ENCODE assay signal across 1 cellular context in the genomic region with DNA sequence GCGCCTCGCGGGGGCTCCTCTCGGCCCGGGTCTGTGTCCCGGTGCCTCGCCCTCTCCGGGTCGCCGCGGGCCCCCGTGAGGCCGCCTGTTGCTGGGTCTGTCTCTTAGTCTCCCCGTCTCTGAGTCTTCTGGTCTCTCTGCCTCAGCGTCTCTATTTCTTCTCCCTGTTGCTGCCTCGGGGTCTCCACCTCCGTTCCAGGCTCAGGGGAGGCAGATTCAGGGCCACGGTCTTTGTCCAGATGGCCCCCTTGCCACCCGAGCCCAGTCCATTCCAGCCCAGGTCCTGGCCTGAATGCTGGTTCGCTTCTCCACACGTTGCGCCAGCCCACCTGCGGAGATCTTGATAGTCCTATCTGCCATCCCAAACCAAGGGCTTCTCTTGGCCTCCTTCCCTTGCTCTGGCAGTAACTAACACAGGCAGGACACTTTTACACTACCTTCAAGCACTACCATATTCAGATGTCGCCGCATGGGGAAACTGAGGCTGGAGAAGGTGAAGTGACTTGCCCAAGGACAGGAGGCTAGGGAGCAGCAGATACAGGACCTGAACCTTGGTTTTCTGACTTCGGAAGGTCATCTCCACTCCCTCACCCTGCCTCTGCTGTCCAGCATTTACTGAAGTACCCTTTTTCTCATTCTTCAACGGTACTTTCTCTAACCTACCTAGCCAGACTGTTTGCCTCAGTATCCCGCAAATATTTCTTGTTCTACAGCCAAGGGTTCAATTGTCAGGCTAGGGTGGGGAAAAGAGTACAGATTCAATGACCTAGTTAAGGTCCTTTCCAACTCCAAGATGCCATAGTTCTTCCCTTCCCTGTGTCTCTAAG.
TF ChIP-seq lines count a peak whose summit lies in the region.

No MANE protein-coding gene starts in this region.

TF ChIP-seq in H1, 55 proteins besides CTCF, POLR2A, EP300 and RAD21:
- TF ChIP-seq, protein P1, sequence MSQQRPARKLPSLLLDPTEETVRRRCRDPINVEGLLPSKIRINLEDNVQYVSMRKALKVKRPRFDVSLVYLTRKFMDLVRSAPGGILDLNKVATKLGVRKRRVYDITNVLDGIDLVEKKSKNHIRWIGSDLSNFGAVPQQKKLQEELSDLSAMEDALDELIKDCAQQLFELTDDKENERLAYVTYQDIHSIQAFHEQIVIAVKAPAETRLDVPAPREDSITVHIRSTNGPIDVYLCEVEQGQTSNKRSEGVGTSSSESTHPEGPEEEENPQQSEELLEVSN (IDR thresholded peaks at IDR 0.05), result no peak
- TF ChIP-seq KDM4A (IDR thresholded peaks at IDR 0.05; ENCODE audit: low read depth, low read length, severe bottlenecking) (no peak), GTF2F1 (IDR thresholded peaks at IDR 0.05; ENCODE audit: borderline replicate concordance, low read depth, low read length) (no peak), TAF7 (optimal IDR thresholded peaks at IDR 0.05; ENCODE audit: borderline replicate concordance, low read depth, low read length) (no peak), BCL11A (IDR thresholded peaks at IDR 0.05; ENCODE audit: low read depth in 2 of 2, low read length in 2 of 2) (no peak), EZH2 (IDR thresholded peaks at IDR 0.05; ENCODE audit: low read depth, low read length, severe bottlenecking) (no peak), TEAD4 (IDR thresholded peaks at IDR 0.05; ENCODE audit: low read depth, low read length) (no peak), NRF1 (IDR thresholded peaks at IDR 0.05; ENCODE audit: low read depth, low read length) (no peak), NANOG (IDR thresholded peaks at IDR 0.05; ENCODE audit: insufficient read depth, low read depth, low read length, poor library complexity, severe bottlenecking) (peak; percentile 84), PHF8 (conservative IDR thresholded peaks at IDR 0.05; ENCODE audit: low read depth, low read length) (peak; percentile 39; the same call in 1 of the 2 replicates), HDAC6 (IDR thresholded peaks at IDR 0.05; ENCODE audit: low read depth, low read length) (no peak), TCF12 (IDR thresholded peaks at IDR 0.05; ENCODE audit: low read depth, low read length) (no peak), JUND (IDR thresholded peaks at IDR 0.05; ENCODE audit: low read length) (no peak), RBBP5 (IDR thresholded peaks at IDR 0.05; ENCODE audit: borderline replicate concordance, low read depth, low read length) (0 out of 2 replicates have a peak, but pooled peaks have one; percentile 15), SRF (IDR thresholded peaks at IDR 0.05; ENCODE audit: low read depth, low read length) (no peak), SIRT6 (IDR thresholded peaks at IDR 0.05; ENCODE audit: low read length) (no peak), RXRA (IDR thresholded peaks at IDR 0.05; ENCODE audit: insufficient read depth, low read depth, low read length) (no peak), CHD1 (IDR thresholded peaks at IDR 0.05; ENCODE audit: low read depth, low read length) (no peak), YY1 (IDR thresholded peaks at IDR 0.05; ENCODE audit: low read depth, low read length) (no peak), CHD2 (IDR thresholded peaks at IDR 0.05; ENCODE audit: low read length) (no peak), POLR2AphosphoS5 (IDR thresholded peaks at IDR 0.05; ENCODE audit: low read depth, low read length) (no peak), BACH1 (IDR thresholded peaks at IDR 0.05; ENCODE audit: low read length) (no peak), SIN3A (conservative IDR thresholded peaks at IDR 0.05 in 1 of 2, IDR thresholded peaks at IDR 0.05 in 1 of 2; ENCODE audit: low read depth in 1 of 2, low read length in 2 of 2) (0 out of 4 replicates have a peak, but pooled peaks of 1 of the 2 experiments have one; percentile 23), SP4 (IDR thresholded peaks at IDR 0.05; ENCODE audit: low read length) (no peak), GABPA (IDR thresholded peaks at IDR 0.05; ENCODE audit: borderline replicate concordance, insufficient read depth, low read length) (no peak), ASH2L (IDR thresholded peaks at IDR 0.05; ENCODE audit: low read length) (no peak)
- TF ChIP-seq, protein P2, sequence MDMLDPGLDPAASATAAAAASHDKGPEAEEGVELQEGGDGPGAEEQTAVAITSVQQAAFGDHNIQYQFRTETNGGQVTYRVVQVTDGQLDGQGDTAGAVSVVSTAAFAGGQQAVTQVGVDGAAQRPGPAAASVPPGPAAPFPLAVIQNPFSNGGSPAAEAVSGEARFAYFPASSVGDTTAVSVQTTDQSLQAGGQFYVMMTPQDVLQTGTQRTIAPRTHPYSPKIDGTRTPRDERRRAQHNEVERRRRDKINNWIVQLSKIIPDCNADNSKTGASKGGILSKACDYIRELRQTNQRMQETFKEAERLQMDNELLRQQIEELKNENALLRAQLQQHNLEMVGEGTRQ (IDR thresholded peaks at IDR 0.05; ENCODE audit: low read length), result no peak
